Comparison of ENCODE assay signal across 1 cellular context in the genomic region with DNA sequence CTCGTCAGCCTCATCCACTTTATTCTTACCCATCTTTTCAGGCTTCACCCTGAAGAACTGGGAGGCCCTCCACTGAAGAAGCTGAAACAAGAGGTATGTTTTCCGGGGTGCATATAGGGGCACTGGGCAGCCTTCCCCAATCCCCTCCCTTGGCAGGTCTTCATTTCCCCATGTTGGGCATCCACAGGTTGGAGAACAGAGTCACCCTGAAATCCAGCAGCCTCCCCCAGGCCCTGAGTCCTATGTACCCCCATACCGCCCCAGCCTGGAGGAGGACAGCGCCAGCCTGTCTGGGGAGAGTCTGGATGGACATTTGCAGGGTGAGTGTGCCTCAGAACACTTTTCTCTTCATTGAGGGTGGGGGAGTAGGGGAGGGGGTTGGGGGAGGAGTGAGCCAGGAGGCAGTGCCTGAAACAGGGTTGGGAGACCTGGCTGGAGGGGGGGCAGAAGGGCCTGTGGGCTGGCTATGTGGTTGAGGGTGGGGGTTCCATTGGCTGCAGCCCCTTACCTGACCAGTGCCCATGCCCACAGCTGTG.
TF ChIP-seq lines count a peak whose summit lies in the region.

No MANE protein-coding gene starts in this region.

TF ChIP-seq in WTC11, 78 proteins besides CTCF, POLR2A, EP300 and RAD21 (continued from another document):
- TF ChIP-seq, protein P1, sequence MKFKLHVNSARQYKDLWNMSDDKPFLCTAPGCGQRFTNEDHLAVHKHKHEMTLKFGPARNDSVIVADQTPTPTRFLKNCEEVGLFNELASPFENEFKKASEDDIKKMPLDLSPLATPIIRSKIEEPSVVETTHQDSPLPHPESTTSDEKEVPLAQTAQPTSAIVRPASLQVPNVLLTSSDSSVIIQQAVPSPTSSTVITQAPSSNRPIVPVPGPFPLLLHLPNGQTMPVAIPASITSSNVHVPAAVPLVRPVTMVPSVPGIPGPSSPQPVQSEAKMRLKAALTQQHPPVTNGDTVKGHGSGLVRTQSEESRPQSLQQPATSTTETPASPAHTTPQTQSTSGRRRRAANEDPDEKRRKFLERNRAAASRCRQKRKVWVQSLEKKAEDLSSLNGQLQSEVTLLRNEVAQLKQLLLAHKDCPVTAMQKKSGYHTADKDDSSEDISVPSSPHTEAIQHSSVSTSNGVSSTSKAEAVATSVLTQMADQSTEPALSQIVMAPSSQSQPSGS (CRISPR knock-in tag; IDR thresholded peaks at IDR 0.05; ENCODE audit: borderline replicate concordance, low read depth), result no peak
- no peak for TF ChIP-seq GABPB1 (CRISPR knock-in tag; IDR thresholded peaks at IDR 0.05)
- no peak for TF ChIP-seq FOXJ3 (CRISPR knock-in tag; IDR thresholded peaks at IDR 0.05; ENCODE audit: borderline replicate concordance)
- TF ChIP-seq NFATC4 (CRISPR knock-in tag; IDR thresholded peaks at IDR 0.05), result no peak
- TF ChIP-seq AR (CRISPR knock-in tag; IDR thresholded peaks at IDR 0.05), result no peak
- TF ChIP-seq ZNF671 (CRISPR knock-in tag; IDR thresholded peaks at IDR 0.05), result no peak
